ENCODE assay signal across 8 cellular contexts in genomic region chr10:73644015-73644743, GRCh38. TPM values are rescaled to one million over a fixed set of nuclear protein-coding genes. Genes with fewer than 3 reads are reported as not detected.
DNase-seq lines count a peak whose midpoint lies in the region; ATAC-seq and TF ChIP-seq lines count a peak whose summit lies in the region.

No MANE protein-coding gene starts in this region.

- peaks cover 20% of the 10 kb centered on the region for H3K4me1 Mint-ChIP-seq in activated T-helper 2 cell treated with anti-CD3 and anti-CD28 coated beads, Interferon-gamma antibody, Interleukin-2, Interleukin-4, amounts not matched to agents 10 μg/mL and 5 μg/mL and 100 μg/mL, durations not matched to agents 14 hours and 24 hours and 36 hours (ENCODE audit: low read depth)

- intact Hi-C loops in PC-9 (cut with micrococcal nuclease; ENCODE audit: unreplicated experiment): loop anchor here (1.0 kb wide), 1 partner anchor 115 kb away; no protein-coding TSS in a partner anchor
- intact Hi-C loops in activated T-helper 2 cell treated with anti-CD3 and anti-CD28 coated beads, Interferon-gamma antibody, Interleukin-2, Interleukin-4, amounts not matched to agents 10 μg/mL and 5 μg/mL and 100 μg/mL, durations not matched to agents 14 hours and 24 hours and 36 hours (cut with micrococcal nuclease): loop anchor here (1.0 to 10.0 kb wide), 3 partner anchors 115 to 379 kb away; partner anchors contain the start of gene CFAP70

- H3K9me2 ChIP-seq in PC-9 (ENCODE audit: insufficient read depth): no peaks in the 10 kb centered on the region

- BruUV-seq in PC-9 (replicated peaks; lab: Mats Ljungman, UMichigan): no TSS peak

- no peak for ATAC-seq in GM18517 (IDR thresholded peaks at IDR 0.05; ENCODE audit: unreplicated experiment)
- no peak for ATAC-seq in HG03442 (IDR thresholded peaks at IDR 0.05; ENCODE audit: unreplicated experiment)

- H3K27ac Mint-ChIP-seq in activated T-helper 2 cell treated with anti-CD3 and anti-CD28 coated beads, Interferon-gamma antibody, Interleukin-2, Interleukin-4, amounts not matched to agents 10 μg/mL and 5 μg/mL and 100 μg/mL, durations not matched to agents 14 hours and 24 hours and 36 hours: peak overlapping the region; percentile 25

- peak; percentile 96 for TF ChIP-seq CTCF in PC-9 (conservative IDR thresholded peaks at IDR 0.05)
- peak; percentile 84 for TF ChIP-seq CTCF in fibroblast of the aortic adventitia (IDR thresholded peaks at IDR 0.05; ENCODE audit: insufficient read depth, low read length)
- TF ChIP-seq CTCF in neutrophil (IDR thresholded peaks at IDR 0.05): peak; percentile 48

- no peak overlapping the region for H2AFZ ChIP-seq in PC-9

- no peaks in the 10 kb centered on the region for H3K79me2 ChIP-seq in PC-9 (ENCODE audit: low read depth)

- no peaks in the 10 kb centered on the region for H3K9me3 Mint-ChIP-seq in activated T-helper 2 cell treated with anti-CD3 and anti-CD28 coated beads, Interferon-gamma antibody, Interleukin-2, Interleukin-4, amounts not matched to agents 10 μg/mL and 5 μg/mL and 100 μg/mL, durations not matched to agents 14 hours and 24 hours and 36 hours

- peak; percentile 86 for DNase-seq in G401 (ENCODE audit: low spot score)
- DNase-seq in HuH-7 (ENCODE audit: low spot score): peak; percentile 74
- DNase-seq in PC-9: peak; percentile 48 to 67
- peak; percentile 44 for DNase-seq in activated T-helper 2 cell treated with anti-CD3 and anti-CD28 coated beads, Interferon-gamma antibody, Interleukin-2, Interleukin-4, amounts not matched to agents 10 μg/mL and 5 μg/mL and 100 μg/mL, durations not matched to agents 14 hours and 24 hours and 36 hours (ENCODE audit: low spot score)
- DNase-seq in fibroblast of the aortic adventitia (ENCODE audit: low read depth): peak; percentile 84

- POLR2A ChIA-PET in PC-9 (lab: Charles Lee; ENCODE audit: unreplicated experiment): interaction anchor here (0.6 kb wide), 1 partner anchor 139 kb away, joined by 5 read pairs; no protein-coding TSS in a partner anchor

- H3K9me3 ChIP-seq in PC-9 (ENCODE audit: insufficient read depth, low read depth): no peaks in the 10 kb centered on the region
- no peaks in the 10 kb centered on the region for H3K9me3 ChIP-seq in neutrophil

- H3K36me3 ChIP-seq in PC-9 (ENCODE audit: low read depth): no peaks in the 10 kb centered on the region
- H3K36me3 ChIP-seq in neutrophil: no peaks in the 10 kb centered on the region

- H3K4me3 ChIP-seq in PC-9 (no peak overlapping the region), fibroblast of the aortic adventitia (ENCODE audit: low read depth, low read length) (no peak overlapping the region), neutrophil (ENCODE audit: low read depth in 1 of 2, low read length in 1 of 2) (no peak overlapping the region)

- H3K27ac ChIP-seq in PC-9: no peak overlapping the region
- no peak overlapping the region for H3K27ac ChIP-seq in neutrophil

- H3K27me3 ChIP-seq in PC-9 (ENCODE audit: insufficient read depth, low read depth) (no peaks in the 10 kb centered on the region), neutrophil (peaks cover 42% of the 10 kb centered on the region)

- H3K4me3 Mint-ChIP-seq in activated T-helper 2 cell treated with anti-CD3 and anti-CD28 coated beads, Interferon-gamma antibody, Interleukin-2, Interleukin-4, amounts not matched to agents 10 μg/mL and 5 μg/mL and 100 μg/mL, durations not matched to agents 14 hours and 24 hours and 36 hours (ENCODE audit: low read depth): no peak overlapping the region

- H4K20me1 ChIP-seq in PC-9 (ENCODE audit: insufficient read depth): no peaks in the 10 kb centered on the region

- H3K27me3 Mint-ChIP-seq in activated T-helper 2 cell treated with anti-CD3 and anti-CD28 coated beads, Interferon-gamma antibody, Interleukin-2, Interleukin-4, amounts not matched to agents 10 μg/mL and 5 μg/mL and 100 μg/mL, durations not matched to agents 14 hours and 24 hours and 36 hours (ENCODE audit: low read depth): peaks cover 6% of the 10 kb centered on the region

- H3F3A ChIP-seq in PC-9 (ENCODE audit: insufficient read depth, low read depth): no peaks in the 10 kb centered on the region

- H3K4me1 ChIP-seq in PC-9 (replicated peaks; ENCODE audit: insufficient read depth): peaks cover 7% of the 10 kb centered on the region
- H3K4me1 ChIP-seq in neutrophil (ENCODE audit: control insufficient read depth in 1 of 2, insufficient read depth in 1 of 2, low read depth in 1 of 2, low read length in 1 of 2): peaks cover 9 to 12% of the 10 kb centered on the region in 2 experiments

- H3K4me2 ChIP-seq in PC-9: no peak overlapping the region

- CTCF ChIA-PET in PC-9 (lab: Charles Lee): interaction anchor here (0.6 to 2.4 kb wide), 8 partner anchors 11 to 1867 kb away, joined by 3 to 24 read pairs (median 8); no protein-coding TSS in a partner anchor

- no peaks in the 10 kb centered on the region for H3K36me3 Mint-ChIP-seq in activated T-helper 2 cell treated with anti-CD3 and anti-CD28 coated beads, Interferon-gamma antibody, Interleukin-2, Interleukin-4, amounts not matched to agents 10 μg/mL and 5 μg/mL and 100 μg/mL, durations not matched to agents 14 hours and 24 hours and 36 hours (ENCODE audit: low read depth)

- in situ Hi-C loops in G401 (cut with HindIII; ENCODE audit: low sequenced_read_pairs): no loop called here

RNA-seq across cellular contexts. Expression of gene MYOZ1, which starts 2.9 kb away (rescaled TPM):
- 1.2 TPM in 1 of 2 replicates, not detected in the other for total RNA-seq in G401 (2014; rRNA removed; shearing (Covaris generic))
- total RNA-seq in PC-9 (2021): 0.22 and 0.75 TPM in 2 replicates
- total RNA-seq in activated T-helper 2 cell treated with anti-CD3 and anti-CD28 coated beads, Interferon-gamma antibody, Interleukin-2, Interleukin-4, amounts not matched to agents 10 μg/mL and 5 μg/mL and 100 μg/mL, durations not matched to agents 14 hours and 24 hours and 36 hours: not detected in 2 replicates
- total RNA-seq in fibroblast of the aortic adventitia (ENCODE audit: low replicate concordance): not detected in 2 replicates

RNA-seq across cellular contexts. Expression of gene SYNPO2L, which starts 11.7 kb away (rescaled TPM):
- not detected in 2 replicates for total RNA-seq in G401 (2014; rRNA removed; shearing (Covaris generic))
- total RNA-seq in PC-9 (2021) (0.76 and 1.2 TPM in 2 replicates), fibroblast of the aortic adventitia (ENCODE audit: low replicate concordance) (not detected in 2 replicates)
- total RNA-seq in activated T-helper 2 cell treated with anti-CD3 and anti-CD28 coated beads, Interferon-gamma antibody, Interleukin-2, Interleukin-4, amounts not matched to agents 10 μg/mL and 5 μg/mL and 100 μg/mL, durations not matched to agents 14 hours and 24 hours and 36 hours: 0.05 TPM in 1 of 2 replicates, not detected in the other

RNA-seq across cellular contexts. Expression of gene USP54, which starts 53.0 kb away (rescaled TPM):
- 13.0 and 23.2 TPM in 2 replicates for total RNA-seq in G401 (2014; rRNA removed; shearing (Covaris generic))
- total RNA-seq in PC-9 (2021) (38.3 and 52.4 TPM in 2 replicates), fibroblast of the aortic adventitia (ENCODE audit: low replicate concordance) (10.4 and 14.8 TPM in 2 replicates)
- total RNA-seq in activated T-helper 2 cell treated with anti-CD3 and anti-CD28 coated beads, Interferon-gamma antibody, Interleukin-2, Interleukin-4, amounts not matched to agents 10 μg/mL and 5 μg/mL and 100 μg/mL, durations not matched to agents 14 hours and 24 hours and 36 hours: 5.4 and 5.7 TPM in 2 replicates

RNA-seq across cellular contexts. Expression of gene AGAP5, which starts 53.7 kb away (rescaled TPM):
- 0.55 and 1.5 TPM in 2 replicates for total RNA-seq in G401 (2014; rRNA removed; shearing (Covaris generic))
- total RNA-seq in PC-9 (2021): 13.4 and 14.0 TPM in 2 replicates
- total RNA-seq in activated T-helper 2 cell treated with anti-CD3 and anti-CD28 coated beads, Interferon-gamma antibody, Interleukin-2, Interleukin-4, amounts not matched to agents 10 μg/mL and 5 μg/mL and 100 μg/mL, durations not matched to agents 14 hours and 24 hours and 36 hours: 18.2 and 18.8 TPM in 2 replicates
- total RNA-seq in fibroblast of the aortic adventitia (ENCODE audit: low replicate concordance): 2.9 and 4.3 TPM in 2 replicates
